Comparison of ENCODE assay signal across 2 cellular contexts in genomic region chr6:136719280-136720044, GRCh38.
A peak's percentile ranks its signal among the peaks of the same experiment; 100 is the strongest.
TF ChIP-seq lines count a peak whose summit lies in the region.

No MANE protein-coding gene starts in this region.

TF ChIP-seq in GM12878, 131 proteins besides CTCF, POLR2A, EP300 and RAD21 (continued from another document and continues in another):
- TF ChIP-seq SREBF2 (IDR thresholded peaks at IDR 0.05; ENCODE audit: low read length): no peak
- no peak for TF ChIP-seq NFYA (IDR thresholded peaks at IDR 0.05; ENCODE audit: borderline replicate concordance, low read depth, low read length)
- TF ChIP-seq SUZ12 (IDR thresholded peaks at IDR 0.05; ENCODE audit: unreplicated experiment): no peak
- TF ChIP-seq RFX5 (IDR thresholded peaks at IDR 0.05; ENCODE audit: low read depth, low read length): no peak
- TF ChIP-seq ZBTB33 (IDR thresholded peaks at IDR 0.05): no peak
- no peak for TF ChIP-seq NR2C1 (IDR thresholded peaks at IDR 0.05)
- TF ChIP-seq HDGF (IDR thresholded peaks at IDR 0.05): no peak
- TF ChIP-seq PAX8 (IDR thresholded peaks at IDR 0.05): no peak
- TF ChIP-seq MEF2A (IDR thresholded peaks at IDR 0.05; ENCODE audit: insufficient read depth, low read depth, low read length): no peak
- 0 out of 2 replicates have a peak, but pooled peaks have one; percentile 25 for TF ChIP-seq TCF3 (IDR thresholded peaks at IDR 0.05; ENCODE audit: borderline replicate concordance, insufficient read depth, low read depth, low read length)
- TF ChIP-seq SMAD5 (IDR thresholded peaks at IDR 0.05; ENCODE audit: low read depth): peak; percentile 23; the same call in 1 of the 2 replicates
- TF ChIP-seq SMAD1 (IDR thresholded peaks at IDR 0.05; ENCODE audit: low read depth, partially characterized antibody): peak; percentile 13
- TF ChIP-seq, protein P1, sequence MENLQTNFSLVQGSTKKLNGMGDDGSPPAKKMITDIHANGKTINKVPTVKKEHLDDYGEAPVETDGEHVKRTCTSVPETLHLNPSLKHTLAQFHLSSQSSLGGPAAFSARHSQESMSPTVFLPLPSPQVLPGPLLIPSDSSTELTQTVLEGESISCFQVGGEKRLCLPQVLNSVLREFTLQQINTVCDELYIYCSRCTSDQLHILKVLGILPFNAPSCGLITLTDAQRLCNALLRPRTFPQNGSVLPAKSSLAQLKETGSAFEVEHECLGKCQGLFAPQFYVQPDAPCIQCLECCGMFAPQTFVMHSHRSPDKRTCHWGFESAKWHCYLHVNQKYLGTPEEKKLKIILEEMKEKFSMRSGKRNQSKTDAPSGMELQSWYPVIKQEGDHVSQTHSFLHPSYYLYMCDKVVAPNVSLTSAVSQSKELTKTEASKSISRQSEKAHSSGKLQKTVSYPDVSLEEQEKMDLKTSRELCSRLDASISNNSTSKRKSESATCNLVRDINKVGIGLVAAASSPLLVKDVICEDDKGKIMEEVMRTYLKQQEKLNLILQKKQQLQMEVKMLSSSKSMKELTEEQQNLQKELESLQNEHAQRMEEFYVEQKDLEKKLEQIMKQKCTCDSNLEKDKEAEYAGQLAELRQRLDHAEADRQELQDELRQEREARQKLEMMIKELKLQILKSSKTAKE (IDR thresholded peaks at IDR 0.05; ENCODE audit: low read depth, poor library complexity, severe bottlenecking): no peak
- TF ChIP-seq MTA3 (IDR thresholded peaks at IDR 0.05; ENCODE audit: borderline replicate concordance, low read length): peak; percentile 91
- no peak for TF ChIP-seq SUPT20H (IDR thresholded peaks at IDR 0.05; ENCODE audit: borderline replicate concordance, control insufficient read depth, low read depth, low read length)
- peak in 1 of 2 experiments; percentile 39; a peak in 1 of 4 replicates for TF ChIP-seq CEBPB (IDR thresholded peaks at IDR 0.05; ENCODE audit: borderline replicate concordance in 1 of 2, low read depth in 2 of 2, low read length in 2 of 2)
- peak; percentile 59; the same call in 1 of the 2 replicates for TF ChIP-seq TCF7 (IDR thresholded peaks at IDR 0.05; ENCODE audit: borderline replicate concordance)
- TF ChIP-seq FOS (IDR thresholded peaks at IDR 0.05; ENCODE audit: borderline replicate concordance, extremely low read depth, insufficient read length): no peak
- TF ChIP-seq BHLHE40 (IDR thresholded peaks at IDR 0.05; ENCODE audit: borderline replicate concordance in 1 of 2, low read depth in 2 of 2, low read length in 1 of 2): peak in 1 of 2 experiments; percentile 35; a peak in 1 of 4 replicates
- peak; percentile 35 for TF ChIP-seq MEF2B (IDR thresholded peaks at IDR 0.05; ENCODE audit: partially characterized antibody, poor library complexity, severe bottlenecking)
- no peak for TF ChIP-seq CHD2 (IDR thresholded peaks at IDR 0.05; ENCODE audit: borderline replicate concordance, low read depth, low read length)
- peak; percentile 97 for TF ChIP-seq FOXM1 (IDR thresholded peaks at IDR 0.05; ENCODE audit: low read depth, low read length)
- TF ChIP-seq BCL11A (IDR thresholded peaks at IDR 0.05; ENCODE audit: low read depth, low read length): peak; percentile 89
- no peak; the same call in 1 of the 2 replicates for TF ChIP-seq ATF7 (IDR thresholded peaks at IDR 0.05; ENCODE audit: low read depth)
- TF ChIP-seq IKZF2 (IDR thresholded peaks at IDR 0.05): peak; percentile 89 to 91
- 0 out of 2 replicates have a peak, but pooled peaks have one; percentile 69 for TF ChIP-seq CBX5 (IDR thresholded peaks at IDR 0.05; ENCODE audit: low read depth)
- TF ChIP-seq DPF2 (IDR thresholded peaks at IDR 0.05): peak; percentile 64; the same call in 1 of the 2 replicates
- no peak for TF ChIP-seq SIX5 (IDR thresholded peaks at IDR 0.05; ENCODE audit: low read depth, low read length, severe bottlenecking)
- TF ChIP-seq HDAC2 (IDR thresholded peaks at IDR 0.05): no peak
- 0 out of 2 replicates have a peak, but pooled peaks have one; percentile 3 for TF ChIP-seq CREB1 (IDR thresholded peaks at IDR 0.05; ENCODE audit: low read depth)

TF ChIP-seq in SK-N-SH, 30 proteins besides CTCF, POLR2A, EP300 and RAD21 (continued from another document):
- TF ChIP-seq ZBTB33 (IDR thresholded peaks at IDR 0.05; ENCODE audit: borderline replicate concordance, low read depth) (no peak), MXI1 (IDR thresholded peaks at IDR 0.05; ENCODE audit: low read depth, low read length) (no peak), TCF12 (IDR thresholded peaks at IDR 0.05) (no peak), CHD2 (IDR thresholded peaks at IDR 0.05; ENCODE audit: low read length, partially characterized antibody) (no peak), TEAD4 (IDR thresholded peaks at IDR 0.05; ENCODE audit: borderline replicate concordance, insufficient read depth) (no peak), RFX5 (IDR thresholded peaks at IDR 0.05; ENCODE audit: low read length) (no peak), ELF1 (IDR thresholded peaks at IDR 0.05) (no peak), MAX (IDR thresholded peaks at IDR 0.05; ENCODE audit: low read depth) (no peak), GABPA (IDR thresholded peaks at IDR 0.05; ENCODE audit: low read depth) (no peak), POLR2AphosphoS5 (IDR thresholded peaks at IDR 0.05; ENCODE audit: low read depth, low read length) (no peak), FOXM1 (IDR thresholded peaks at IDR 0.05; ENCODE audit: low read depth) (no peak), NRF1 (IDR thresholded peaks at IDR 0.05; ENCODE audit: low read depth, low read length) (no peak), JUND (IDR thresholded peaks at IDR 0.05) (no peak), MEF2A (IDR thresholded peaks at IDR 0.05; ENCODE audit: borderline replicate concordance, low read depth) (no peak)
- TF ChIP-seq, protein P2, sequence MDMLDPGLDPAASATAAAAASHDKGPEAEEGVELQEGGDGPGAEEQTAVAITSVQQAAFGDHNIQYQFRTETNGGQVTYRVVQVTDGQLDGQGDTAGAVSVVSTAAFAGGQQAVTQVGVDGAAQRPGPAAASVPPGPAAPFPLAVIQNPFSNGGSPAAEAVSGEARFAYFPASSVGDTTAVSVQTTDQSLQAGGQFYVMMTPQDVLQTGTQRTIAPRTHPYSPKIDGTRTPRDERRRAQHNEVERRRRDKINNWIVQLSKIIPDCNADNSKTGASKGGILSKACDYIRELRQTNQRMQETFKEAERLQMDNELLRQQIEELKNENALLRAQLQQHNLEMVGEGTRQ (IDR thresholded peaks at IDR 0.05; ENCODE audit: borderline replicate concordance, low read depth, low read length): no peak
- TF ChIP-seq, protein P3, sequence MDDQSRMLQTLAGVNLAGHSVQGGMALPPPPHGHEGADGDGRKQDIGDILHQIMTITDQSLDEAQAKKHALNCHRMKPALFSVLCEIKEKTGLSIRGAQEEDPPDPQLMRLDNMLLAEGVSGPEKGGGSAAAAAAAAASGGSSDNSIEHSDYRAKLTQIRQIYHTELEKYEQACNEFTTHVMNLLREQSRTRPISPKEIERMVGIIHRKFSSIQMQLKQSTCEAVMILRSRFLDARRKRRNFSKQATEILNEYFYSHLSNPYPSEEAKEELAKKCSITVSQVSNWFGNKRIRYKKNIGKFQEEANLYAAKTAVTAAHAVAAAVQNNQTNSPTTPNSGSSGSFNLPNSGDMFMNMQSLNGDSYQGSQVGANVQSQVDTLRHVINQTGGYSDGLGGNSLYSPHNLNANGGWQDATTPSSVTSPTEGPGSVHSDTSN (IDR thresholded peaks at IDR 0.05): no peak
